In the genomic region with DNA sequence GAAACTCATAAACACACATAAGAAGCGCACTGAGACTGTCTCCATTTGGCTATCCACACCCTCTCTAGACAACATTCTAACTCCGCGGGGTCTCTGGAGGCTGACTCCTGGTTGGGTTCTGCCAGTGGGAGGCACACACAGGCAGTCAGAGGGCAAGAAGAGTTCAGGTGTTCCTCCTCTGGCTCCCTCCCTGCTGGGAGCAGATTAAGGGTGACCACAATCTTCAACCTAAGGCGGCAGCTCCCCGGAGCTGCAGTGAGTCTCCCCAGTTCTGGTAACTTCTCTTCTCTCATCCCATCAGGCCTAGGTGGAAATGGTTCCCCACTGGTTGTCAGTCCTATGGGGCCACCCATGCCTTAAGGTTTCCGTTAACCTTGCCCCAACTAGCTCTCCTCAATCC, we compare ENCODE assay signal across 1 cellular context.
TF ChIP-seq lines count a peak whose summit lies in the region.

No MANE protein-coding gene starts in this region.

TF ChIP-seq in K562, 482 proteins besides CTCF, POLR2A, EP300 and RAD21 (continued from another document):
- TF ChIP-seq ZNF740 (CRISPR knock-in tag; IDR thresholded peaks at IDR 0.05): no peak
- TF ChIP-seq ZNF740 (tag; IDR thresholded peaks at IDR 0.05): no peak
- TF ChIP-seq HMBOX1 (IDR thresholded peaks at IDR 0.05): peak; percentile 65; the same call in 1 of the 2 replicates
- TF ChIP-seq ARNT (IDR thresholded peaks at IDR 0.05): no peak
- 0 out of 2 replicates have a peak, but pooled peaks have one; percentile 48 for TF ChIP-seq PREB (CRISPR knock-in tag; IDR thresholded peaks at IDR 0.05)
- TF ChIP-seq CEBPG (CRISPR knock-in tag; IDR thresholded peaks at IDR 0.05): no peak
- TF ChIP-seq CEBPG (tag; conservative IDR thresholded peaks at IDR 0.05 in 1 of 2, IDR thresholded peaks at IDR 0.05 in 1 of 2): no peak
